Comparison of ENCODE assay signal across 18 cellular contexts in genomic region chrX:38636949-38637819, GRCh38.
DNase-seq lines count a peak whose midpoint lies in the region; ATAC-seq and TF ChIP-seq lines count a peak whose summit lies in the region.
"Had no signal": no experiment of that assay in that cellular context is flagged by ENCODE, and none has a peak within 500 bp of the region (broad histone marks: within the 10 kb centered on the region; RNA-seq: fewer than 3 reads in every experiment).

No MANE protein-coding gene starts in this region.

- no peak for TF ChIP-seq CTCF in heart right ventricle (IDR thresholded peaks at IDR 0.05)
- no peak for TF ChIP-seq CTCF in astrocyte of the cerebellum (IDR thresholded peaks at IDR 0.05; ENCODE audit: low read depth, low read length, missing control alignments)
- no peak for TF ChIP-seq CTCF in thyroid gland (IDR thresholded peaks at IDR 0.05)

- intact Hi-C loops in heart right ventricle (cut with DNase I) (no loop called here), left ventricle myocardium superior (cut with micrococcal nuclease) (no loop called here), thyroid gland (cut with DNase I) (no loop called here)

- no peak for TF ChIP-seq POLR2A in thyroid gland (IDR thresholded peaks at IDR 0.05)

- H3K36me3 ChIP-seq in heart right ventricle (no peaks in the 10 kb centered on the region), thyroid gland (no peaks in the 10 kb centered on the region)

- in situ Hi-C loops in astrocyte of the cerebellum (cut with HindIII; ENCODE audit: low sequenced_read_pairs) (no loop called here), ACHN (cut with HindIII; ENCODE audit: low pct_ligation_motif_present, low pct_unique_long_range_greater_than_20kb, low sequenced_read_pairs) (no loop called here)

- WGBS in heart right ventricle, 2 donors = 44 to 62% methylated on average over 8 of the region's 8 CpGs
- WGBS in thyroid gland, 2 donors = 47 to 50% methylated on average over 8 of the region's 8 CpGs

- H3K9me3 ChIP-seq in heart right ventricle = no peaks in the 10 kb centered on the region
- H3K9me3 ChIP-seq in thyroid gland = no peaks in the 10 kb centered on the region

- H3K4me3 ChIP-seq in heart right ventricle (no peak overlapping the region), astrocyte of the cerebellum (ENCODE audit: low read depth, low read length) (no peak overlapping the region), thyroid gland (replicated peaks in 1 of 3) (no peak overlapping the region)

- ATAC-seq in heart right ventricle (peak in 5 of 8 donors; percentile 22 to 46 (median 39)), left ventricle myocardium superior (no peak), left lobe of liver (peak; percentile 19), GM18909 (IDR thresholded peaks at IDR 0.05; ENCODE audit: poor library complexity, unreplicated experiment) (no peak)
- ATAC-seq: effector memory CD8-positive, alpha-beta T cell; left colon; stimulated activated memory B cell treated with anti-CD40 and anti-IgM and Interleukin-4, amounts not matched to agents 10 μg/mL and 1 μg/mL and 100 μg/mL, for 72 hours had no signal

- H3K4me1 ChIP-seq in heart right ventricle = peaks cover 0 to 22% (median 0%) of the 10 kb centered on the region in 9 donors
- no peaks in the 10 kb centered on the region for H3K4me1 ChIP-seq in thyroid gland

- peaks cover 0 to 30% (median 0%) of the 10 kb centered on the region in 7 donors for H3K27me3 ChIP-seq in heart right ventricle
- H3K27me3 ChIP-seq in thyroid gland = no peaks in the 10 kb centered on the region

- DNase-seq in heart right ventricle = no peak
- DNase-seq in left ventricle myocardium superior = no peak
- DNase-seq in astrocyte of the cerebellum (ENCODE audit: low read depth) = peak; percentile 33
- DNase-seq in left lobe of liver (ENCODE audit: low spot score) = no peak
- DNase-seq in thyroid gland = peak; percentile 62 to 72
- DNase-seq in NCI-H748 (lab: John Stamatoyannopoulos, UW; ENCODE audit: unreplicated experiment) = no peak
- DNase-seq in ACHN = no peak
- DNase-seq: activated CD4-positive, alpha-beta T cell treated with anti-CD3 and anti-CD28 coated beads, Interleukin-2, amount 10 ng/mL, durations not matched to agents 7 days and 5 days; activated naive CD4-positive, alpha-beta T cell treated with anti-CD3 and anti-CD28 coated beads, Interleukin-2, amount 10 ng/mL, durations not matched to agents 7 days and 5 days; DND-41; effector memory CD8-positive, alpha-beta T cell; left colon; NCI-H1105 treated with DMSO at 0.1 percent for 48 hours; NCI-H345; stimulated activated CD4-positive, alpha-beta T cell treated with anti-CD3 and anti-CD28 coated beads, Interleukin-12 subunit alpha, Interleukin-12 subunit beta, amount 100 ng/mL, for 4 hours had no signal

- H3K27ac ChIP-seq in heart right ventricle (peak overlapping the region in 6 of 10 donors; percentile 39 to 71 (median 52)), thyroid gland (no peak overlapping the region)
- H3K27ac ChIP-seq: parathyroid adenoma had no signal

Comparison
In these comparisons a context has a peak if more than half of its experiments do, and no peak if none do; other contexts are left out.
1. ATAC-seq: peak in heart right ventricle (5 of 8) and left lobe of liver (single experiment); none in left ventricle myocardium superior (single experiment) and GM18909 (single experiment).
2. DNase-seq: peak in astrocyte of the cerebellum (single experiment) and thyroid gland (2 of 2); none in heart right ventricle (0 of 2), left ventricle myocardium superior (single experiment), left lobe of liver (single experiment), NCI-H748 (single experiment) and ACHN (single experiment).
3. H3K27ac ChIP-seq: peak in heart right ventricle (6 of 10); none in thyroid gland (0 of 3).